ENCODE assay signal across 27 cellular contexts in genomic region chr14:52860209-52860608, GRCh38.
"Had no signal": no experiment of that assay in that cellular context is flagged by ENCODE, and none has a peak within 500 bp of the region (broad histone marks: within the 10 kb centered on the region; RNA-seq: fewer than 3 reads in every experiment).

No MANE protein-coding gene starts in this region.

- H3K79me2 ChIP-seq: hepatocyte had no signal

- H3K27me3 ChIP-seq: dorsolateral prefrontal cortex, esophagus muscularis mucosa, foreskin keratinocyte, gastroesophageal sphincter, heart left ventricle, hepatocyte, left lung had no signal

- DNase-seq: dermis blood vessel endothelial cell; dorsolateral prefrontal cortex; effector CD4-positive, alpha-beta T cell; effector memory CD4-positive, alpha-beta T cell; foreskin keratinocyte; heart left ventricle; hypothalamus; immature natural killer cell; islet precursor cell; kidney; kidney glomerular epithelial cell; left colon; left lung; left ventricle myocardium superior; mammary epithelial cell; mesendoderm; midbrain; naive thymus-derived CD4-positive, alpha-beta T cell had no signal

- H3K9me3 Mint-ChIP-seq: immature natural killer cell, memory B cell had no signal

- H3K4me2 ChIP-seq: hepatocyte had no signal

- H3K4me1 ChIP-seq: foreskin keratinocyte, left lung had no signal

- H3K4me3 ChIP-seq: coronary artery, dorsolateral prefrontal cortex, esophagus muscularis mucosa, gastroesophageal sphincter, heart left ventricle, hepatocyte, left lung, lung had no signal

- H3K4me1 Mint-ChIP-seq: immature natural killer cell; memory B cell; naive thymus-derived CD4-positive, alpha-beta T cell had no signal

- H3K36me3 Mint-ChIP-seq: immature natural killer cell, memory B cell had no signal

- H3K27ac Mint-ChIP-seq: immature natural killer cell; memory B cell; naive thymus-derived CD4-positive, alpha-beta T cell had no signal

- FAIRE-seq: colon, endothelial cell of umbilical vein, frontal cortex, kidney had no signal

- H3K27ac ChIP-seq: coronary artery, foreskin keratinocyte, gastroesophageal sphincter, heart left ventricle, hepatocyte, left lung had no signal

- H3K27me3 Mint-ChIP-seq: naive thymus-derived CD4-positive, alpha-beta T cell had no signal

- H2AFZ ChIP-seq: hepatocyte had no signal

- H3K4me3 Mint-ChIP-seq: immature natural killer cell; memory B cell; naive thymus-derived CD4-positive, alpha-beta T cell had no signal

- H3K9me3 ChIP-seq: esophagus muscularis mucosa, gastroesophageal sphincter, heart left ventricle, left lung had no signal

- ATAC-seq: foreskin keratinocyte; gastroesophageal sphincter; heart left ventricle; left colon; left lung; left ventricle myocardium superior; naive thymus-derived CD4-positive, alpha-beta T cell had no signal
